Comparison of ENCODE assay signal across 14 cellular contexts in genomic region chr3:191388823-191389222, GRCh38. TPM values are rescaled to one million over a fixed set of nuclear protein-coding genes. Genes with fewer than 3 reads are reported as not detected.
DNase-seq lines count a peak whose midpoint lies in the region; FAIRE-seq and TF ChIP-seq lines count a peak whose summit lies in the region.
"Had no signal": no experiment of that assay in that cellular context is flagged by ENCODE, and none has a peak within 500 bp of the region (broad histone marks: within the 10 kb centered on the region; RNA-seq: fewer than 3 reads in every experiment).

No MANE protein-coding gene starts in this region.

- POLR2A ChIA-PET in Caco-2 (lab: Charles Lee): no interaction called here

- BruUV-seq in Caco-2 (replicated peaks; lab: Mats Ljungman, UMichigan): no TSS peak

- intact Hi-C loops in Caco-2 (cut with micrococcal nuclease; ENCODE audit: unreplicated experiment): loop anchor here (2.0 kb wide), 1 partner anchor 144 kb away; no protein-coding TSS in a partner anchor

- H3K36me3 Mint-ChIP-seq in neural crest cell (ENCODE audit: low read depth) (peaks cover 21% of the 10 kb centered on the region), Caco-2 (ENCODE audit: insufficient read depth, unreplicated experiment) (peaks cover 31% of the 10 kb centered on the region)
- H3K36me3 Mint-ChIP-seq: activated naive CD8-positive, alpha-beta T cell had no signal

- no peaks in the 10 kb centered on the region for H3K27me3 ChIP-seq in Caco-2 (replicated peaks; ENCODE audit: control insufficient read depth, insufficient read depth, low read length)
- H3K27me3 ChIP-seq: MG63, pancreas had no signal

- no peak for FAIRE-seq in urothelium cell line (lab: Jason Lieb, UNC)
- FAIRE-seq: pancreas had no signal

- H3K4me1 Mint-ChIP-seq in neural crest cell: no peaks in the 10 kb centered on the region
- no peaks in the 10 kb centered on the region for H3K4me1 Mint-ChIP-seq in Caco-2 (ENCODE audit: low read depth, unreplicated experiment)

- H3K27ac Mint-ChIP-seq in neural crest cell (ENCODE audit: unreplicated experiment): no peak overlapping the region
- no peak overlapping the region for H3K27ac Mint-ChIP-seq in Caco-2 (ENCODE audit: unreplicated experiment)
- H3K27ac Mint-ChIP-seq: activated naive CD8-positive, alpha-beta T cell had no signal

- CTCF ChIA-PET in Caco-2 (lab: Charles Lee): no interaction called here

- H3K4me1 ChIP-seq in Caco-2: no peaks in the 10 kb centered on the region
- H3K4me1 ChIP-seq: pancreas had no signal

- TF ChIP-seq CTCF in neural crest cell (conservative IDR thresholded peaks at IDR 0.05) (peak; percentile 57), Caco-2 (IDR thresholded peaks at IDR 0.05; ENCODE audit: insufficient read depth in 1 of 2, low read depth in 1 of 2, low read length in 1 of 2, severe bottlenecking in 1 of 2, unreplicated experiment in 1 of 2) (no peak)

- H3K9me3 Mint-ChIP-seq in neural crest cell: no peaks in the 10 kb centered on the region
- no peaks in the 10 kb centered on the region for H3K9me3 Mint-ChIP-seq in Caco-2 (ENCODE audit: unreplicated experiment)

- DNase-seq in ELR (ENCODE audit: low read depth) (peak; percentile 37), LHCN-M2 (ENCODE audit: low read depth) (peak; percentile 19), dermis blood vessel endothelial cell (peak; percentile 41), neural crest cell (ENCODE audit: low read depth, low spot score) (no peak), kidney tubule cell (ENCODE audit: low spot score) (no peak), Caco-2 (no peak), urothelium cell line (ENCODE audit: low spot score) (no peak)
- DNase-seq in stimulated activated CD4-positive, alpha-beta T cell treated with anti-CD3 and anti-CD28 coated beads, Interleukin-4, amount 100 ng/mL, for 24 hours: no peak
- DNase-seq: activated CD4-positive, alpha-beta T cell treated with anti-CD3 and anti-CD28 coated beads, Interleukin-2, amount 50 U/mL, for 48 hours; MG63; pancreas had no signal

- H3K27me3 Mint-ChIP-seq in neural crest cell (ENCODE audit: low read depth): no peaks in the 10 kb centered on the region
- H3K27me3 Mint-ChIP-seq in Caco-2 (ENCODE audit: insufficient read depth, unreplicated experiment): no peaks in the 10 kb centered on the region
- H3K27me3 Mint-ChIP-seq: activated naive CD8-positive, alpha-beta T cell had no signal

- H3K4me3 Mint-ChIP-seq in neural crest cell (no peak overlapping the region), Caco-2 (ENCODE audit: unreplicated experiment) (no peak overlapping the region)
- H3K4me3 Mint-ChIP-seq: activated naive CD8-positive, alpha-beta T cell had no signal

- no peaks in the 10 kb centered on the region for H3K9me3 ChIP-seq in Caco-2
- H3K9me3 ChIP-seq: MG63, pancreas, thoracic aorta had no signal

- H3K36me3 ChIP-seq in Caco-2 (ENCODE audit: control insufficient read depth, insufficient read depth, low read length): no peaks in the 10 kb centered on the region

- H3K4me3 ChIP-seq in Caco-2 (ENCODE audit: low read depth, low read length): no peak overlapping the region
- H3K4me3 ChIP-seq: MG63, pancreas, thoracic aorta had no signal

RNA-seq across cellular contexts. Expression of gene UTS2B, which starts 58.5 kb away (rescaled TPM):
- total RNA-seq in LHCN-M2 (2014; rRNA removed): 0.26 and 0.57 TPM in 2 replicates
- polyA plus RNA-seq in LHCN-M2 (2012): 0.16 TPM
- 0.68 TPM in 1 of 2 replicates, not detected in the other for total RNA-seq in dermis blood vessel endothelial cell
- 0.70 and 0.96 TPM in 2 replicates for total RNA-seq in neural crest cell
- total RNA-seq in Caco-2 (2022): 0.19 and 0.52 TPM in 2 replicates
- total RNA-seq: Daoy had no signal

RNA-seq across cellular contexts. Expression of gene CCDC50, which starts 59.6 kb away (rescaled TPM):
- total RNA-seq in LHCN-M2 (2014; rRNA removed): 86.3 and 89.0 TPM in 2 replicates
- 47.1 TPM for polyA plus RNA-seq in LHCN-M2 (2012)
- total RNA-seq in dermis blood vessel endothelial cell: 267 and 372 TPM in 2 replicates
- 48.2 and 48.4 TPM in 2 replicates for total RNA-seq in neural crest cell
- total RNA-seq in Caco-2 (2022): 49.5 and 53.1 TPM in 2 replicates

Comparison
In these comparisons a context has a peak if more than half of its experiments do, and no peak if none do; other contexts are left out.
1. DNase-seq: peak in ELR (single experiment), LHCN-M2 (single experiment) and dermis blood vessel endothelial cell (single experiment); none in neural crest cell (single experiment), kidney tubule cell (single experiment), Caco-2 (0 of 2), urothelium cell line (single experiment) and stimulated activated CD4-positive, alpha-beta T cell treated with anti-CD3 and anti-CD28 coated beads, Interleukin-4, amount 100 ng/mL, for 24 hours (single experiment).